8 cellular contexts compared by ENCODE assay signal in the genomic region with DNA sequence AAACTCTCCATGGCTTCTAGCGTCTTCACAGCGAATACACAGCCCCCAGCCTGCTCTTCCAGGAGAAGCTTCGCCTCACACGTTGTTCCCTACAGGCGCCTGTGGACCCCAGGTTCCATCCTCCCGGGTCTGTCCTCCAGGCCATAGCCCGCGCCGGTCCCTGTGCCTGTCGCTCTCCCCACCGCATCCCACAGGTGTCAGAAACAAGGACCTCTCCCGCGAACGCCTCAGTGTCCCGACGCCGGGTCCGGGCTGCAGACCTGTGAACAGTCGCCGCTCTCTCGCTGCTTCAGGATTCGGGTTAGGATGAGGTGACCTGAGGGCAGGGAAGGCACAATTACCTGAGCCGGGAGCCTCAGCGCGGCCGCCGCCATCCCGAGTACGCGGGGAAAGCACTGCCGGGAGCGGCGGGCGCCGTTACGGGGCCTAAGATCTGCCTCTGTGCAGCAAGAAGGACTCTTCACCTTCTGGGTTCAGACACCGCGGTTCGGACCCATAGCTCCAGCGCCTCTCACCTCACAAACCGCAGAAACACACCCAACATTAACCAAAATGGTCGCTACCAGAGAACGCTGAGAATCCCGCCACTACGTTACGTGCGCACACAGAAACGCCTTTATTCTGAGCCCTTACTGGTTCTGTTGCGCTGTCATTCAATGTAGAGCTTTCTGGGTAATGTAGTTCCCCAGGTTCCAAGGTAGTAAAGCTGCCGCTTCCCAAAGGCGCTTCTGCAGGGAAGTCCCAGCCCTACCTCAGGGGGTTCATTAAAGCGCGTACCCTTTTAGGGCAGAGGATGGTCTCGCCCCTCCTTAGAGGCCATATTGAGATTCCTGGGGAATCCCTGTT. TPM values are rescaled to one million over a fixed set of nuclear protein-coding genes. Genes with fewer than 3 reads are reported as not detected.
DNase-seq lines count a peak whose midpoint lies in the region; ATAC-seq and TF ChIP-seq lines count a peak whose summit lies in the region.

ZNF418 (minus strand) TSS at position 583 of the 846 bp plus-strand sequence. CDS start 1,580 bp downstream, outside the sequence.

- peak within 1 kb of the TSS; percentile 87 for H3K4me3 Mint-ChIP-seq in T-helper 17 cell

- H3K36me3 Mint-ChIP-seq in T-helper 17 cell (ENCODE audit: low read depth): no peaks in the 10 kb centered on the region

- H3K9me3 ChIP-seq in T-helper 17 cell (ENCODE audit: control insufficient read depth, low read length, poor library complexity, severe bottlenecking) (peaks cover 19% of the 10 kb centered on the region), iPS-18c (ENCODE audit: control insufficient read depth, insufficient read depth, low read length) (peaks cover 8% of the 10 kb centered on the region)

- ATAC-seq in GM21825 (IDR thresholded peaks at IDR 0.05; ENCODE audit: unreplicated experiment) (peak; percentile 76), T-helper 17 cell (peak; percentile 99), HG03045 (IDR thresholded peaks at IDR 0.05; ENCODE audit: unreplicated experiment) (no peak)

- TF ChIP-seq CTCF in AG09319 (IDR thresholded peaks at IDR 0.05; ENCODE audit: low read depth, low read length) (no peak), cardiac fibroblast (IDR thresholded peaks at IDR 0.05; ENCODE audit: low read depth, low read length) (no peak), retinal pigment epithelial cell (conservative IDR thresholded peaks at IDR 0.05; ENCODE audit: low read depth, low read length) (no peak)

- H3K4me3 ChIP-seq in cardiac fibroblast (replicated peaks in 1 of 2; ENCODE audit: low read depth in 2 of 2, low read length in 2 of 2) (peak within 1 kb of the TSS; percentile 83 to 89), iPS-18c (ENCODE audit: insufficient read depth, low read depth, low read length) (peak within 1 kb of the TSS; percentile 91), retinal pigment epithelial cell (ENCODE audit: low read length) (peak within 1 kb of the TSS; percentile 82)

- peak; percentile 39 for DNase-seq in AG09319 (ENCODE audit: extremely low read depth, low read depth)
- peak in 2 of 3 donors; percentile 10 to 27 for DNase-seq in T-helper 17 cell
- peak; percentile 87 to 88 for DNase-seq in cardiac fibroblast (ENCODE audit: low read depth in 2 of 2)
- DNase-seq in retinal pigment epithelial cell (ENCODE audit: low read depth): peak; percentile 54
- DNase-seq in effector CD8-positive, alpha-beta T cell (lab: John Stamatoyannopoulos, UW): no peak

- H3K4me1 Mint-ChIP-seq in T-helper 17 cell: peaks cover 4% of the 10 kb centered on the region

- peak within 1 kb of the TSS; percentile 85 for H3K27ac Mint-ChIP-seq in T-helper 17 cell

- no peaks in the 10 kb centered on the region for H3K27me3 Mint-ChIP-seq in T-helper 17 cell

RNA-seq across cellular contexts. Expression of gene ZNF418, which starts in this region (rescaled TPM):
- total RNA-seq in T-helper 17 cell: 1 to 10 TPM; 2.7 to 6.5 TPM
